Comparison of ENCODE assay signal across 34 cellular contexts in the genomic region with DNA sequence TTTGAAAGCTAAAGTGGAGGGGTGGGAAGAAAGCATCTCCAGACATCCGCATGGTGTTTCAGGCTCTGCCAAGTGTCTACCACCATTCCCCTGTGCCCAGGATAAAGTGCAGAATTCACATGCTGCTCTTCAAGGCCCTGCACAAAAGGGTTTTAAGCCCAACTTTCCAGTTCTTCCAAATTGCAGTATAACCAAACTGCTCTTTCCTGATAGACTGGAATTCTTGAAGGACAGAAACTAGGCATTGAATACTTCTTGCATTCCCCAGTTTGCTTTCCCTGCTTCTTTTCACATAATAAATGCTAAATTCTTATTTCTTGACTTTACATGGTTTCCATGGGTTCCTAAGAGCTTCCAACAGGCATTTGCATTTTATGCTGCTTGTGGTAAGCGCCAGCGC. TPM values are rescaled to one million over a fixed set of nuclear protein-coding genes. Genes with fewer than 3 reads are reported as not detected.
A peak's percentile ranks its signal among the peaks of the same experiment; 100 is the strongest.
DNase-seq lines count a peak whose midpoint lies in the region; TF ChIP-seq lines count a peak whose summit lies in the region.
"Had no signal": no experiment of that assay in that cellular context is flagged by ENCODE, and none has a peak within 500 bp of the region (broad histone marks: within the 10 kb centered on the region; RNA-seq: fewer than 3 reads in every experiment).

No MANE protein-coding gene starts in this region.

- no peak overlapping the region for H2BK15ac ChIP-seq in H9 (ENCODE audit: low read depth, low read length)

- H4K91ac ChIP-seq in H9 (ENCODE audit: insufficient read length, low read depth, low read length) = no peak overlapping the region

- POLR2A ChIA-PET in SK-N-SH (lab: Yijun Ruan, JAX) (interaction anchor here (0.9 to 10.5 kb wide), 7 partner anchors 8 to 725 kb away, joined by 3 to 173 read pairs (median 3); no protein-coding TSS in a partner anchor), HEK293T (lab: Yijun Ruan, JAX) (interaction anchor here (0.5 to 0.8 kb wide), 3 partner anchors 12 to 322 kb away, joined by 3 to 4 read pairs (median 3); no protein-coding TSS in a partner anchor), GM10248 (lab: Yijun Ruan, JAX) (interaction anchor here (0.6 kb wide), 1 partner anchor 66 kb away, joined by 5 read pairs; no protein-coding TSS in a partner anchor)

- H3K27ac ChIP-seq in BLaER1 = peak overlapping the region; percentile 98
- no peak overlapping the region for H3K27ac ChIP-seq in H9 (ENCODE audit: insufficient read length, low read depth, low read length)
- peak overlapping the region in 1 of 2 experiments; percentile 55; a peak in 2 of 4 replicates for H3K27ac ChIP-seq in SK-N-SH (ENCODE audit: low read depth in 2 of 2, low read length in 1 of 2)
- H3K27ac ChIP-seq: ascending aorta, coronary artery, GM23248, parathyroid adenoma, RWPE1, SJSA1, testis had no signal

- H3K27me3 ChIP-seq in BLaER1 (no peaks in the 10 kb centered on the region), H9 (ENCODE audit: insufficient read depth, low read length) (no peaks in the 10 kb centered on the region), SK-N-SH (ENCODE audit: insufficient read depth) (no peaks in the 10 kb centered on the region)
- H3K27me3 ChIP-seq: ascending aorta, SJSA1, testis had no signal

- DNase-seq in H9 = no peak
- DNase-seq in SK-N-SH = no peak
- DNase-seq in mesothelial cell of epicardium (ENCODE audit: low spot score in 2 of 2, unreplicated experiment in 2 of 2) = no peak
- DNase-seq in HEK293T (ENCODE audit: extremely low spot score) = no peak
- no peak for DNase-seq in NCI-H446 treated with DMSO at 0.1 percent for 48 hours (lab: John Stamatoyannopoulos, UW)
- DNase-seq in GM10248 (ENCODE audit: extremely low spot score) = no peak
- no peak for DNase-seq in Kasumi-1 (lab: John Stamatoyannopoulos, UW)
- DNase-seq: activated CD4-positive, alpha-beta T cell treated with anti-CD3 and anti-CD28 coated beads, Interleukin-2, amount 50 U/mL, for 1 hour; activated CD4-positive, CD25-positive, alpha-beta regulatory T cell; activated gamma-delta T cell treated with Interleukin-2 at 50 U/mL for 16 hours; activated naive CD8-positive, alpha-beta T cell treated with anti-CD3 and anti-CD28 coated beads, Interleukin-2, amount 10 ng/mL, durations not matched to agents 7 days and 5 days; activated T-cell treated with anti-CD3 and anti-CD28 coated beads, Interleukin-2, amount 50 U/mL, for 48 hours; effector memory CD8-positive, alpha-beta T cell; GM23248; HFFc6; immature natural killer cell; left cardiac atrium; mammary epithelial cell; NCI-H1092 treated with DMSO at 0.1 percent for 48 hours; NCI-H1930; NCI-H345; NCI-H82; small intestine; stimulated activated CD4-positive, alpha-beta T cell treated with anti-CD3 and anti-CD28 coated beads, Interleukin-2, amount 100 ng/mL, for 24 hours; stimulated activated naive CD8-positive, alpha-beta T cell treated with anti-CD3 and anti-CD28 coated beads, Interleukin-15, Interleukin-2, amounts not matched to agents 100 U/mL and 50 U/mL, for 24 hours; T-cell; testis had no signal

- no peak overlapping the region for H3K18ac ChIP-seq in H9 (ENCODE audit: insufficient read length, low read depth, low read length)

- H3K36me3 Mint-ChIP-seq in H9 (ENCODE audit: insufficient read depth in 1 of 3, low read depth in 3 of 3) (peaks cover 31 to 36% (median 34%) of the 10 kb centered on the region in 3 experiments), mesothelial cell of epicardium (peaks cover 28% of the 10 kb centered on the region)
- H3K36me3 Mint-ChIP-seq: activated naive CD8-positive, alpha-beta T cell treated with anti-CD3 and anti-CD28 coated beads, Interleukin-2, amount 10 ng/mL, durations not matched to agents 7 days and 5 days; immature natural killer cell; T-cell had no signal

- no peaks in the 10 kb centered on the region for H3K9me2 ChIP-seq in SK-N-SH

- H3K9ac ChIP-seq in BLaER1 (peak overlapping the region; percentile 99), H9 (ENCODE audit: extremely low read depth, insufficient read length, low read length) (no peak overlapping the region), SK-N-SH (no peak overlapping the region)
- H3K9ac ChIP-seq: GM23248, parathyroid adenoma had no signal

- H3K9me3 ChIP-seq in BLaER1 = peaks cover 21% of the 10 kb centered on the region
- H3K9me3 ChIP-seq in H9 (ENCODE audit: control insufficient read depth, low read depth, low read length) = no peaks in the 10 kb centered on the region
- H3K9me3 ChIP-seq in SK-N-SH = no peaks in the 10 kb centered on the region
- H3K9me3 ChIP-seq: ascending aorta, SJSA1, testis had no signal

- H3F3A ChIP-seq in SK-N-SH (replicated peaks; ENCODE audit: insufficient read depth) = peaks cover 16% of the 10 kb centered on the region

- H3K23ac ChIP-seq in H9 (ENCODE audit: insufficient read length, low read depth, low read length) = no peak overlapping the region

- no peak overlapping the region for H3K56ac ChIP-seq in H9 (ENCODE audit: insufficient read length, low read depth, low read length)

- H2BK120ac ChIP-seq in H9 (ENCODE audit: low read depth, low read length, poor library complexity, severe bottlenecking) = no peak overlapping the region

- H4K8ac ChIP-seq in H9 (replicated peaks; ENCODE audit: insufficient read length, low read depth, low read length) = no peak overlapping the region

- no CpG with 5 or more reads among the region's 3 CpGs for WGBS in H9 (ENCODE audit: extremely low coverage, insufficient read length, low lambda C conversion rate)
- 96% methylated on average over 3 of the region's 3 CpGs for WGBS in SK-N-SH (ENCODE audit: low lambda C conversion rate)

- H3T11ph ChIP-seq in H9 (ENCODE audit: low read length) = no peak overlapping the region

- H3K9me3 Mint-ChIP-seq in H9 (peaks cover under 1 to 8% of the 10 kb centered on the region in 2 experiments; a peak in 3 of 5 replicates), mesothelial cell of epicardium (no peaks in the 10 kb centered on the region)
- H3K9me3 Mint-ChIP-seq: activated naive CD8-positive, alpha-beta T cell treated with anti-CD3 and anti-CD28 coated beads, Interleukin-2, amount 10 ng/mL, durations not matched to agents 7 days and 5 days; effector memory CD8-positive, alpha-beta T cell; HFFc6; immature natural killer cell; T-cell had no signal

- H3K79me2 ChIP-seq in H9 (ENCODE audit: insufficient read depth, low read length) = peaks cover 12% of the 10 kb centered on the region; the same call in 1 of the 2 replicates
- H3K79me2 ChIP-seq in SK-N-SH (ENCODE audit: insufficient read depth) = peaks cover 41% of the 10 kb centered on the region
- H3K79me2 ChIP-seq: parathyroid adenoma had no signal

- H2AK5ac ChIP-seq in H9 (ENCODE audit: insufficient read length, low read length) = no peak overlapping the region

- no peaks in the 10 kb centered on the region for H3K79me1 ChIP-seq in H9 (ENCODE audit: insufficient read depth, low read depth, low read length, poor library complexity, severe bottlenecking)

- no peak overlapping the region for H2BK5ac ChIP-seq in H9 (ENCODE audit: insufficient read length, low read length)

- peaks cover 52% of the 10 kb centered on the region for H3K36me3 ChIP-seq in BLaER1
- H3K36me3 ChIP-seq in SK-N-SH (replicated peaks in 1 of 2; ENCODE audit: control insufficient read depth in 1 of 2, insufficient read depth in 2 of 2, low read length in 1 of 2) = peaks cover 29 to 32% of the 10 kb centered on the region in 2 experiments
- H3K36me3 ChIP-seq: ascending aorta had no signal

- H3K27me3 Mint-ChIP-seq in H9 (ENCODE audit: low read depth) (no peaks in the 10 kb centered on the region), mesothelial cell of epicardium (ENCODE audit: low read depth) (no peaks in the 10 kb centered on the region)

- H2BK20ac ChIP-seq in H9 (ENCODE audit: low read depth, low read length, poor library complexity, severe bottlenecking) = no peak overlapping the region

- H3K14ac ChIP-seq in H9 (ENCODE audit: insufficient read depth, low read length) = no peak overlapping the region

- H2AFZ ChIP-seq in H9 (ENCODE audit: low read length) (no peak overlapping the region), SK-N-SH (ENCODE audit: low read depth) (no peak overlapping the region)
- H2AFZ ChIP-seq: GM23248, parathyroid adenoma had no signal

- H3K27ac Mint-ChIP-seq in H9 = peak overlapping the region; percentile 74 to 88 (median 76); a peak in 3 of 7 replicates
- H3K27ac Mint-ChIP-seq in mesothelial cell of epicardium = peak overlapping the region; percentile 73
- H3K27ac Mint-ChIP-seq: activated naive CD8-positive, alpha-beta T cell treated with anti-CD3 and anti-CD28 coated beads, Interleukin-2, amount 10 ng/mL, durations not matched to agents 7 days and 5 days; B cell; effector memory CD8-positive, alpha-beta T cell; HFFc6; immature natural killer cell; T-cell had no signal

- no peak overlapping the region for H3K4ac ChIP-seq in H9 (ENCODE audit: low read depth, low read length)

- H3K4me2 ChIP-seq in BLaER1 (peak overlapping the region; percentile 96), H9 (ENCODE audit: insufficient read depth, insufficient read length, low read length) (no peak overlapping the region), SK-N-SH (no peak overlapping the region)

- peaks cover 29% of the 10 kb centered on the region for H4K20me1 ChIP-seq in BLaER1
- H4K20me1 ChIP-seq in H9 (ENCODE audit: control insufficient read depth, insufficient read depth, insufficient read length) = no peaks in the 10 kb centered on the region
- H4K20me1 ChIP-seq in SK-N-SH (ENCODE audit: insufficient read depth) = peaks cover 21% of the 10 kb centered on the region; the same call in 1 of the 2 replicates

- H3K4me1 Mint-ChIP-seq in H9 (peaks cover 46 to 49% of the 10 kb centered on the region in 2 experiments), mesothelial cell of epicardium (peaks cover 48% of the 10 kb centered on the region)

- H4K5ac ChIP-seq in H9 (ENCODE audit: insufficient read length, low read depth, low read length) = no peak overlapping the region

- peak overlapping the region; percentile 96 for H3K4me3 ChIP-seq in BLaER1
- H3K4me3 ChIP-seq in SK-N-SH (ENCODE audit: low read depth in 2 of 2, low read length in 1 of 2) = no peak overlapping the region
- H3K4me3 ChIP-seq: ascending aorta, coronary artery, GM23248, SJSA1, testis had no signal

- CTCF ChIA-PET in SK-N-SH (lab: Yijun Ruan, JAX) (no interaction called here), HEK293T (lab: Yijun Ruan, JAX) (interaction anchor here (0.5 to 1.2 kb wide), 2 partner anchors 13 to 207 kb away, joined by 3 to 5 read pairs; no protein-coding TSS in a partner anchor), GM10248 (lab: Yijun Ruan, JAX) (interaction anchor here (1.1 kb wide), 1 partner anchor 9 kb away, joined by 3 read pairs; no protein-coding TSS in a partner anchor)

- H3K4me1 ChIP-seq in BLaER1 = peaks cover 74% of the 10 kb centered on the region
- H3K4me1 ChIP-seq in H9 (ENCODE audit: insufficient read depth, low read length) = peaks cover 7% of the 10 kb centered on the region; the same call in 1 of the 2 replicates
- H3K4me1 ChIP-seq in SK-N-SH (ENCODE audit: control insufficient read depth in 1 of 2, insufficient read depth in 2 of 2, low read depth in 1 of 2, low read length in 1 of 2) = peaks cover 7 to 16% of the 10 kb centered on the region in 2 experiments
- H3K4me1 ChIP-seq: ascending aorta, parathyroid adenoma had no signal

- H3K4me3 Mint-ChIP-seq in H9 (peak overlapping the region in 1 of 2 experiments; percentile 29; a peak in 2 of 5 replicates), mesothelial cell of epicardium (no peak overlapping the region)
- H3K4me3 Mint-ChIP-seq: activated naive CD8-positive, alpha-beta T cell treated with anti-CD3 and anti-CD28 coated beads, Interleukin-2, amount 10 ng/mL, durations not matched to agents 7 days and 5 days; B cell; effector memory CD8-positive, alpha-beta T cell; HFFc6; immature natural killer cell; T-cell had no signal

- no peak for TF ChIP-seq CTCF in H9 (conservative IDR thresholded peaks at IDR 0.05)
- TF ChIP-seq CTCF in SK-N-SH (IDR thresholded peaks at IDR 0.05) = no peak
- TF ChIP-seq CTCF in mesothelial cell of epicardium (IDR thresholded peaks at IDR 0.05; ENCODE audit: unreplicated experiment) = no peak
- TF ChIP-seq CTCF in GM10248 (IDR thresholded peaks at IDR 0.05; ENCODE audit: control extremely low read depth, extremely low read depth, low read depth, missing control alignments) = no peak

- no peak overlapping the region for H2BK12ac ChIP-seq in H9 (ENCODE audit: insufficient read length, low read depth, low read length)

- no peak for TF ChIP-seq EP300 in SK-N-SH (IDR thresholded peaks at IDR 0.05; ENCODE audit: borderline replicate concordance in 1 of 2, low read depth in 1 of 2, low read length in 1 of 2)

- no peaks in the 10 kb centered on the region for H3K23me2 ChIP-seq in H9 (ENCODE audit: insufficient read length, low read depth, low read length, poor library complexity, severe bottlenecking)

- no peak for TF ChIP-seq RAD21 in SK-N-SH (IDR thresholded peaks at IDR 0.05; ENCODE audit: low read length)

RNA-seq across cellular contexts. Expression of gene SOX4, which starts 7.8 kb away (rescaled TPM):
- total RNA-seq in H9 (2021) = 108 and 112 TPM in 2 replicates
- 5.5 and 5.8 TPM in 2 replicates for polyA plus RNA-seq in SK-N-SH (2012; rRNA removed)
- 7.8 and 7.9 TPM in 2 replicates for polyA plus RNA-seq in SK-N-SH (2012; cell fraction: cytosol; rRNA removed)
- polyA plus RNA-seq in SK-N-SH (2012; cell fraction: nucleus; rRNA removed) = 6.8 and 7.5 TPM in 2 replicates
- 221 to 224 TPM (median 223 TPM) in 3 replicates for total RNA-seq in mesothelial cell of epicardium
